Comparison of ENCODE assay signal across 1 cellular context in genomic region chr1:58784758-58785423, GRCh38.
TF ChIP-seq lines count a peak whose summit lies in the region.

No MANE protein-coding gene starts in this region.

TF ChIP-seq in HEK293, 187 proteins besides CTCF, POLR2A, EP300 and RAD21 (continued from another document and continues in another):
- TF ChIP-seq TSHZ1 (tag by site-specific recombination; IDR thresholded peaks at IDR 0.05; ENCODE audit: borderline replicate concordance) (no peak), ZNF548 (tag by site-specific recombination; IDR thresholded peaks at IDR 0.05) (no peak), ZNF140 (tag by site-specific recombination; IDR thresholded peaks at IDR 0.05) (no peak), ZNF169 (tag by site-specific recombination; IDR thresholded peaks at IDR 0.05) (no peak), ZNF114 (tag by site-specific recombination; IDR thresholded peaks at IDR 0.05) (no peak), YY1 (tag by site-specific recombination; IDR thresholded peaks at IDR 0.05) (no peak), ZNF585B (tag by site-specific recombination; IDR thresholded peaks at IDR 0.05) (no peak), ZNF24 (tag by site-specific recombination; IDR thresholded peaks at IDR 0.05) (no peak), ZNF175 (tag by site-specific recombination; IDR thresholded peaks at IDR 0.05) (no peak), ZBTB21 (tag by site-specific recombination; IDR thresholded peaks at IDR 0.05) (no peak), ZSCAN16 (tag by site-specific recombination; IDR thresholded peaks at IDR 0.05) (0 out of 2 replicates have a peak, but pooled peaks have one; percentile 7), SCRT1 (tag by site-specific recombination; IDR thresholded peaks at IDR 0.05; ENCODE audit: borderline replicate concordance) (no peak), ZBTB49 (tag by site-specific recombination; IDR thresholded peaks at IDR 0.05; ENCODE audit: low read depth) (no peak), ZNF626 (tag by site-specific recombination; IDR thresholded peaks at IDR 0.05) (no peak), YY2 (tag by site-specific recombination; IDR thresholded peaks at IDR 0.05) (no peak), ZNF513 (tag by site-specific recombination; IDR thresholded peaks at IDR 0.05) (no peak), ZNF146 (tag by site-specific recombination; IDR thresholded peaks at IDR 0.05) (no peak), GLI4 (tag by site-specific recombination; IDR thresholded peaks at IDR 0.05) (no peak), ZBTB11 (tag by site-specific recombination; conservative IDR thresholded peaks at IDR 0.05; ENCODE audit: low read depth) (peak; percentile 45), OSR2 (tag by site-specific recombination; IDR thresholded peaks at IDR 0.05) (0 out of 2 replicates have a peak, but pooled peaks have one; percentile 15), ZNF792 (tag by site-specific recombination; IDR thresholded peaks at IDR 0.05) (no peak), KLF9 (tag by site-specific recombination; IDR thresholded peaks at IDR 0.05; ENCODE audit: low read depth) (no peak), ZBTB10 (tag by site-specific recombination; IDR thresholded peaks at IDR 0.05) (0 out of 2 replicates have a peak, but pooled peaks have one; percentile 39), BCL11A (tag by site-specific recombination; IDR thresholded peaks at IDR 0.05; ENCODE audit: low read depth) (no peak), ZNF280C (tag by site-specific recombination; IDR thresholded peaks at IDR 0.05) (no peak), ZSCAN18 (tag by site-specific recombination; IDR thresholded peaks at IDR 0.05) (no peak), ZSCAN4 (tag by site-specific recombination; IDR thresholded peaks at IDR 0.05) (no peak; the same call in 1 of the 2 replicates), ZNF704 (tag by site-specific recombination; IDR thresholded peaks at IDR 0.05) (no peak), ZNF292 (tag by site-specific recombination; IDR thresholded peaks at IDR 0.05; ENCODE audit: borderline replicate concordance, low read depth) (no peak), ZNF138 (tag by site-specific recombination; IDR thresholded peaks at IDR 0.05; ENCODE audit: borderline replicate concordance) (no peak), ZNF404 (tag by site-specific recombination; IDR thresholded peaks at IDR 0.05) (no peak), ZNF664 (tag by site-specific recombination; IDR thresholded peaks at IDR 0.05) (no peak), ZNF23 (tag by site-specific recombination; IDR thresholded peaks at IDR 0.05; ENCODE audit: borderline replicate concordance) (no peak), SETDB1 (IDR thresholded peaks at IDR 0.05; ENCODE audit: insufficient read length, low read length) (no peak), ZNF654 (tag by site-specific recombination; IDR thresholded peaks at IDR 0.05; ENCODE audit: low read depth) (peak; percentile 69), ZNF658 (tag by site-specific recombination; IDR thresholded peaks at IDR 0.05) (no peak), WT1 (tag by site-specific recombination; IDR thresholded peaks at IDR 0.05) (peak; percentile 4; the same call in 1 of the 2 replicates), ZNF791 (tag by site-specific recombination; IDR thresholded peaks at IDR 0.05) (no peak), KLF10 (tag by site-specific recombination; IDR thresholded peaks at IDR 0.05) (no peak), ZNF433 (tag by site-specific recombination; IDR thresholded peaks at IDR 0.05; ENCODE audit: low read depth) (no peak), ZNF843 (tag by site-specific recombination; IDR thresholded peaks at IDR 0.05) (no peak)
